In genomic region chr12:123385536-123385935, GRCh38 we compare ENCODE assay signal across 8 cellular contexts. TPM values are rescaled to one million over a fixed set of nuclear protein-coding genes. Genes with fewer than 3 reads are reported as not detected.
DNase-seq lines count a peak whose midpoint lies in the region; ATAC-seq and TF ChIP-seq lines count a peak whose summit lies in the region.
"Not testable (repeated sequence)": the region's sequence is repeated elsewhere in the genome, so short reads cannot be mapped to it uniquely, and the experiment has no call there.

No MANE protein-coding gene starts in this region.

- not testable (repeated sequence) for ATAC-seq in WTC11

- POLR2A ChIA-PET in PC-9 (lab: Charles Lee; ENCODE audit: unreplicated experiment) (interaction anchor here (0.7 kb wide), 1 partner anchor 20 kb away, joined by 8 read pairs; no protein-coding TSS in a partner anchor), WTC11 (lab: Charles Lee) (interaction anchor here (0.6 to 1.3 kb wide), 2 partner anchors 20 to 116 kb away, joined by 4 to 5 read pairs; no protein-coding TSS in a partner anchor)

- H4K20me1 ChIP-seq in DOHH2 (ENCODE audit: control insufficient read depth, insufficient read depth, low read depth, low read length); Karpas-422 (ENCODE audit: insufficient read depth, low read depth, low read length); PC-9 (ENCODE audit: insufficient read depth): not testable (repeated sequence)

- not testable (repeated sequence) for H3K36me3 ChIP-seq in BE2C; Karpas-422 (ENCODE audit: insufficient read depth, low read length); PC-9 (ENCODE audit: low read depth); brain microvascular endothelial cell (replicated peaks)
- H3K36me3 ChIP-seq in DOHH2 (ENCODE audit: control insufficient read depth, low read length) = peaks cover 11% of the 10 kb centered on the region

- peaks cover 55% of the 10 kb centered on the region for H3K79me2 ChIP-seq in DOHH2 (ENCODE audit: control insufficient read depth, low read length)
- peaks cover 28% of the 10 kb centered on the region for H3K79me2 ChIP-seq in Karpas-422 (ENCODE audit: low read length)
- H3K79me2 ChIP-seq in PC-9 (ENCODE audit: low read depth) = peaks cover 45% of the 10 kb centered on the region

- not testable (repeated sequence) for H3F3A ChIP-seq in DOHH2 (ENCODE audit: control insufficient read depth, insufficient read depth)
- H3F3A ChIP-seq in PC-9 (ENCODE audit: insufficient read depth, low read depth) = peaks cover 54% of the 10 kb centered on the region

- DNase-seq in BE2C; Karpas-422; PC-9; WTC11 (ENCODE audit: low spot score); brain microvascular endothelial cell; glutamatergic neuron; neural crest cell (ENCODE audit: low read depth, low spot score): not testable (repeated sequence)

- H3K4me3 ChIP-seq in BE2C (ENCODE audit: low read depth, low read length) = peak overlapping the region; percentile 95; the same call in 1 of the 2 replicates
- H3K4me3 ChIP-seq in DOHH2 (ENCODE audit: low read length); Karpas-422 (ENCODE audit: low read length); brain microvascular endothelial cell (ENCODE audit: low read depth, low read length): not testable (repeated sequence)
- H3K4me3 ChIP-seq in PC-9 = peak overlapping the region; percentile 93; the same call in 1 of the 2 replicates

- H3K27me3 Mint-ChIP-seq in WTC11 (ENCODE audit: low read depth) (peaks cover 33% of the 10 kb centered on the region), glutamatergic neuron (ENCODE audit: unreplicated experiment) (peaks cover 24% of the 10 kb centered on the region)
- not testable (repeated sequence) for H3K27me3 Mint-ChIP-seq in neural crest cell (ENCODE audit: low read depth)

- CTCF ChIA-PET in PC-9 (lab: Charles Lee) = not testable (repeated sequence)
- CTCF ChIA-PET in WTC11 (lab: Charles Lee) = interaction anchor here (0.8 to 1.4 kb wide), 2 partner anchors 20 to 196 kb away, joined by 3 to 10 read pairs; no protein-coding TSS in a partner anchor

- in situ Hi-C loops in brain microvascular endothelial cell (cut with HindIII; ENCODE audit: low pct_ligation_motif_present, low sequenced_read_pairs) = not testable (repeated sequence)

- H3K4me2 ChIP-seq in DOHH2 (ENCODE audit: low read length) (peak overlapping the region; percentile 99), Karpas-422 (ENCODE audit: low read depth, low read length, poor library complexity, severe bottlenecking) (peak overlapping the region; percentile 89), PC-9 (peak overlapping the region; percentile 90)

- H3K36me3 Mint-ChIP-seq in WTC11; glutamatergic neuron (ENCODE audit: unreplicated experiment); neural crest cell (ENCODE audit: low read depth): not testable (repeated sequence)

- H3K9ac ChIP-seq in Karpas-422 (ENCODE audit: low read length) = not testable (repeated sequence)

- H3K27ac ChIP-seq in DOHH2 (ENCODE audit: low read depth, low read length); Karpas-422 (ENCODE audit: low read length): not testable (repeated sequence)
- peak overlapping the region; percentile 14; the same call in 1 of the 2 replicates for H3K27ac ChIP-seq in PC-9
- H3K27ac ChIP-seq in brain microvascular endothelial cell = peak overlapping the region; percentile 50

- not testable (repeated sequence) for H3K4me1 ChIP-seq in BE2C
- H3K4me1 ChIP-seq in DOHH2 (ENCODE audit: control insufficient read depth, low read length) (peaks cover 26% of the 10 kb centered on the region), Karpas-422 (ENCODE audit: low read length) (peaks cover 37% of the 10 kb centered on the region), PC-9 (replicated peaks; ENCODE audit: insufficient read depth) (peaks cover 32% of the 10 kb centered on the region)

- H3K9me3 ChIP-seq in BE2C; DOHH2 (ENCODE audit: control insufficient read depth, insufficient read depth, low read length); Karpas-422 (ENCODE audit: low read length); PC-9 (ENCODE audit: insufficient read depth, low read depth): not testable (repeated sequence)

- H3K4me3 Mint-ChIP-seq in WTC11 = peak overlapping the region; percentile 6; the same call in 1 of the 2 replicates
- H3K4me3 Mint-ChIP-seq in glutamatergic neuron (ENCODE audit: unreplicated experiment) = peak overlapping the region; percentile 92
- H3K4me3 Mint-ChIP-seq in neural crest cell = peak overlapping the region; percentile 97

- H3K27ac Mint-ChIP-seq in WTC11; glutamatergic neuron (ENCODE audit: unreplicated experiment); neural crest cell (ENCODE audit: unreplicated experiment): not testable (repeated sequence)

- BruUV-seq in PC-9 (replicated peaks; lab: Mats Ljungman, UMichigan) = not testable (repeated sequence)

- H3K27me3 ChIP-seq in BE2C; DOHH2 (ENCODE audit: control insufficient read depth, low read length); Karpas-422 (ENCODE audit: low read length); PC-9 (ENCODE audit: insufficient read depth, low read depth); brain microvascular endothelial cell (replicated peaks): not testable (repeated sequence)

- not testable (repeated sequence) for TF ChIP-seq CTCF in BE2C (IDR thresholded peaks at IDR 0.05; ENCODE audit: low read depth, low read length); DOHH2 (IDR thresholded peaks at IDR 0.05; ENCODE audit: low read depth, low read length, poor library complexity, severe bottlenecking); PC-9 (conservative IDR thresholded peaks at IDR 0.05); WTC11 (IDR thresholded peaks at IDR 0.05); brain microvascular endothelial cell (IDR thresholded peaks at IDR 0.05; ENCODE audit: low read depth, low read length, missing control alignments); glutamatergic neuron (IDR thresholded peaks at IDR 0.05; ENCODE audit: partially characterized antibody, unreplicated experiment); neural crest cell (conservative IDR thresholded peaks at IDR 0.05)

- H3K4me1 Mint-ChIP-seq in WTC11 (peaks cover 21% of the 10 kb centered on the region), neural crest cell (peaks cover 29% of the 10 kb centered on the region)
- H3K4me1 Mint-ChIP-seq in glutamatergic neuron (ENCODE audit: low read depth, unreplicated experiment) = not testable (repeated sequence)

- H3K9me2 ChIP-seq in DOHH2 (replicated peaks; ENCODE audit: control insufficient read depth, low read length); Karpas-422 (replicated peaks; ENCODE audit: insufficient read depth, low read length); PC-9 (ENCODE audit: insufficient read depth): not testable (repeated sequence)

- not testable (repeated sequence) for H2AFZ ChIP-seq in Karpas-422 (ENCODE audit: low read length); PC-9

- not testable (repeated sequence) for H3K9me3 Mint-ChIP-seq in WTC11, neural crest cell
- H3K9me3 Mint-ChIP-seq in glutamatergic neuron (ENCODE audit: unreplicated experiment) = peaks cover 11% of the 10 kb centered on the region

- intact Hi-C loops in PC-9 (cut with micrococcal nuclease; ENCODE audit: unreplicated experiment) = loop anchor here (10.0 kb wide), 1 partner anchor 149 kb away; the partner anchor contains the start of gene RILPL1

RNA-seq across cellular contexts. Expression of gene KMT5A, which starts 1.6 kb away (rescaled TPM):
- polyA plus RNA-seq in BE2C (2012; ENCODE audit: insufficient read depth, insufficient read length, low read depth) = 57.7 TPM
- total RNA-seq in Karpas-422 (2014; rRNA removed; shearing (Covaris generic); ENCODE audit: low replicate concordance) = 44.1 and 48.4 TPM in 2 replicates
- total RNA-seq in PC-9 (2021) = 43.7 and 54.2 TPM in 2 replicates
- 20.4 to 28.0 TPM (median 24.0 TPM) in 3 replicates for total RNA-seq in WTC11 (2021)
- total RNA-seq in glutamatergic neuron (ENCODE audit: unreplicated experiment) = 53.6 TPM
- 55.1 and 57.5 TPM in 2 replicates for total RNA-seq in neural crest cell

RNA-seq across cellular contexts. Expression of gene SBNO1, which starts 20.9 kb away (rescaled TPM):
- 18.9 TPM for polyA plus RNA-seq in BE2C (2012; ENCODE audit: insufficient read depth, insufficient read length, low read depth)
- total RNA-seq in Karpas-422 (2014; rRNA removed; shearing (Covaris generic); ENCODE audit: low replicate concordance) = 31.5 and 31.7 TPM in 2 replicates
- total RNA-seq in PC-9 (2021) = 31.9 and 43.1 TPM in 2 replicates
- total RNA-seq in WTC11 (2021) = 42.9 to 52.2 TPM (median 43.5 TPM) in 3 replicates
- total RNA-seq in glutamatergic neuron (ENCODE audit: unreplicated experiment) = 50.9 TPM
- total RNA-seq in neural crest cell = 43.2 and 44.8 TPM in 2 replicates

RNA-seq across cellular contexts. Expression of gene RILPL2, which starts 50.9 kb away (rescaled TPM):
- polyA plus RNA-seq in BE2C (2012; ENCODE audit: insufficient read depth, insufficient read length, low read depth) = 1.9 TPM
- 1.4 and 3.3 TPM in 2 replicates for total RNA-seq in Karpas-422 (2014; rRNA removed; shearing (Covaris generic); ENCODE audit: low replicate concordance)
- total RNA-seq in PC-9 (2021) (3.6 and 4.3 TPM in 2 replicates), WTC11 (2021) (1.1 to 1.4 TPM (median 1.2 TPM) in 3 replicates), glutamatergic neuron (ENCODE audit: unreplicated experiment) (0.10 TPM), neural crest cell (1.6 and 1.9 TPM in 2 replicates)

Comparison
In these comparisons a context has a peak if more than half of its experiments do, and no peak if none do; other contexts are left out.
1. H3K4me3 Mint-ChIP-seq: peak in every context shown above with its lines; median percentile 97 in neural crest cell; 92 in glutamatergic neuron; 6 in WTC11.